Comparison of ENCODE assay signal across 14 cellular contexts in the genomic region with DNA sequence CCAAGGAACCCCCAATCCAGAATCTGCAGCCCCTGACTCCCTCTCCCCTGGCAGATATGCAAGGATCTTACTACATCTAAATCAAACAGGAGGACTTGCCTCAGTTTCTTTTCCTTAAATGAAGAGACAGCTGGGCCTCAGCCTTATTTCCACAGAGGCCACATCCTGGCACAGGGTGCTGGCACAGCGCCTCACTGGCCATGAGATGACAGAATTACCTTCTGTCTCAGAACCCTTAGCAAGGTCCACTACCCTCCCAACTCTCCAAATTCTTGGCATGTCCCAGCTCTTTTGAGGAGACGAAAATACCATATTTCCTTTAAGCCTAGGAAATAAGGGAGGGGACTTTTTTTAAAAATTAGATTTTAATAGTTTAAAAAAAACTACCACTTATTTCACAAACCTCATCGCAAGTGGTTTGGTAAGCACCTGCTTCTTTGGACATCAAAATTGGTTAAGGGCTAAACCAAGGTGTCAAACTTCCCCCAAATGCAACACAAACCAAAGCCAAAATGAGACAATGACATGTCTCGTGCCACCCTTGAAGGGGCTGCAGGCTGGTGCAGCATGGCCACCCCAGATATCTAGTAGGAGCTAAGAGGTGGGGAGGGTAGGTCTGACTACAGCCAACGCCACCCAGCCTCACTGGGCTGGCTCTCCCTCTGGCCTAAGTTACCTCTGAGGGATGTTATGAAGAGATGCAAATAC. TPM values are rescaled to one million over a fixed set of nuclear protein-coding genes. Genes with fewer than 3 reads are reported as not detected.
DNase-seq lines count a peak whose midpoint lies in the region; TF ChIP-seq lines count a peak whose summit lies in the region.
"Had no signal": no experiment of that assay in that cellular context is flagged by ENCODE, and none has a peak within 500 bp of the region (broad histone marks: within the 10 kb centered on the region; RNA-seq: fewer than 3 reads in every experiment).

No MANE protein-coding gene starts in this region.

- H3K27me3 ChIP-seq in duodenal mucosa (ENCODE audit: control insufficient read depth in 1 of 2, insufficient read depth in 2 of 2, low read length in 2 of 2) = no peaks in the 10 kb centered on the region
- H3K27me3 ChIP-seq in sigmoid colon = no peaks in the 10 kb centered on the region

- H3K4me3 Mint-ChIP-seq in HFFc6 = no peak overlapping the region

- TF ChIP-seq EP300 in sigmoid colon (IDR thresholded peaks at IDR 0.05) = no peak

- no peaks in the 10 kb centered on the region for H3K4me1 Mint-ChIP-seq in HFFc6 (ENCODE audit: low read depth)

- CTCF ChIA-PET in OCI-LY7 (lab: Charles Lee; ENCODE audit: unreplicated experiment) = no interaction called here

- H3K4me2 ChIP-seq in OCI-LY7 (ENCODE audit: low read length) = peak overlapping the region; percentile 97
- H3K4me2 ChIP-seq: smooth muscle cell had no signal

- TF ChIP-seq POLR2A in sigmoid colon (IDR thresholded peaks at IDR 0.05) = no peak

- DNase-seq in DMS 273 (lab: John Stamatoyannopoulos, UW; ENCODE audit: unreplicated experiment) (peak; percentile 32), DMS 273 treated with DMSO at 0.1 percent for 48 hours (lab: John Stamatoyannopoulos, UW) (no peak), OCI-LY7 (ENCODE audit: low spot score) (no peak), sigmoid colon (no peak), HFFc6 (no peak), H4 (ENCODE audit: low spot score) (no peak), mesenteric fat pad (ENCODE audit: low spot score) (no peak)
- DNase-seq: activated CD4-positive, alpha-beta T cell treated with anti-CD3 and anti-CD28 coated beads for 48 hours; DMS79 treated with DMSO at 0.1 percent for 48 hours; foreskin fibroblast; SHP77 treated with DMSO at 0.1 percent for 48 hours had no signal

- H3K27ac ChIP-seq in OCI-LY7 (ENCODE audit: low read depth, low read length, poor library complexity, severe bottlenecking) (peak overlapping the region; percentile 94), duodenal mucosa (ENCODE audit: low read depth, low read length) (peak overlapping the region; percentile 58), sigmoid colon (peak overlapping the region; percentile 59 to 94 (median 88))
- H3K27ac ChIP-seq: 22Rv1 had no signal

- intact Hi-C loops in OCI-LY7 (cut with micrococcal nuclease; ENCODE audit: unreplicated experiment) = loop anchor here (1.0 kb wide), 3 partner anchors 9 to 50 kb away; a partner anchor contains a TSS
- intact Hi-C loops in sigmoid colon (cut with DNase I) = no loop called here

- no peaks in the 10 kb centered on the region for H3K9me3 Mint-ChIP-seq in HFFc6

- H3K4me3 ChIP-seq in OCI-LY7 (ENCODE audit: low read depth, low read length, poor library complexity, severe bottlenecking) = peak overlapping the region; percentile 62
- H3K4me3 ChIP-seq in duodenal mucosa (ENCODE audit: low read depth in 1 of 2, low read length in 2 of 2) = no peak overlapping the region
- H3K4me3 ChIP-seq in sigmoid colon = no peak overlapping the region
- H3K4me3 ChIP-seq: smooth muscle cell had no signal

- no peak overlapping the region for H2AFZ ChIP-seq in OCI-LY7 (ENCODE audit: low read length)

- H3K9ac ChIP-seq in duodenal mucosa (ENCODE audit: low read depth in 1 of 2, low read length in 2 of 2) = peak overlapping the region in 1 of 2 donors; percentile 18

- peaks cover 4% of the 10 kb centered on the region; the same call in 1 of the 2 replicates for H4K20me1 ChIP-seq in OCI-LY7 (ENCODE audit: insufficient read depth, low read length)

- H3K36me3 ChIP-seq in OCI-LY7 (ENCODE audit: insufficient read depth, low read length) = peaks cover 46% of the 10 kb centered on the region
- no peaks in the 10 kb centered on the region for H3K36me3 ChIP-seq in duodenal mucosa (ENCODE audit: control insufficient read depth in 1 of 2, insufficient read depth in 2 of 2, low read length in 2 of 2)
- H3K36me3 ChIP-seq in sigmoid colon = no peaks in the 10 kb centered on the region

- H3K4me1 ChIP-seq in OCI-LY7 (ENCODE audit: insufficient read depth, low read length, poor library complexity, severe bottlenecking) (peaks cover 66% of the 10 kb centered on the region), duodenal mucosa (ENCODE audit: control insufficient read depth in 1 of 2, insufficient read depth in 2 of 2, low read length in 2 of 2) (peaks cover 33 to 45% of the 10 kb centered on the region in 2 donors), sigmoid colon (peaks cover 0 to 71% (median 63%) of the 10 kb centered on the region in 4 donors)

- peaks cover 41% of the 10 kb centered on the region for H3K27me3 Mint-ChIP-seq in HFFc6 (ENCODE audit: insufficient read depth)

- POLR2A ChIA-PET in OCI-LY7 (lab: Charles Lee) = interaction anchor here (0.5 to 2.3 kb wide), 8 partner anchors 8 to 64 kb away, joined by 3 to 12 read pairs (median 4); a partner anchor contains a TSS

- TF ChIP-seq CTCF in OCI-LY7 (conservative IDR thresholded peaks at IDR 0.05; ENCODE audit: low read length) = no peak
- no peak for TF ChIP-seq CTCF in sigmoid colon (IDR thresholded peaks at IDR 0.05)
- TF ChIP-seq CTCF in HFFc6 (IDR thresholded peaks at IDR 0.05) = no peak

- 76 to 89% methylated on average over 5 of the region's 5 CpGs for WGBS in sigmoid colon, 2 donors

- BruUV-seq in OCI-LY7 (replicated peaks; lab: Mats Ljungman, UMichigan) = no TSS peak

- no peaks in the 10 kb centered on the region for H3K9me2 ChIP-seq in OCI-LY7 (ENCODE audit: insufficient read depth, low read length)

- no peak overlapping the region for H3K27ac Mint-ChIP-seq in HFFc6

- no peaks in the 10 kb centered on the region; the same call in 1 of the 2 replicates for H3K36me3 Mint-ChIP-seq in HFFc6 (ENCODE audit: low read depth)

- peaks cover 96% of the 10 kb centered on the region for H3K79me2 ChIP-seq in OCI-LY7 (ENCODE audit: insufficient read depth, low read depth, low read length)

- H3K9me3 ChIP-seq in OCI-LY7 (ENCODE audit: low read length) (0 out of 2 replicates have a peak, but pooled peaks cover 5% of the 10 kb centered on the region), duodenal mucosa (ENCODE audit: control insufficient read depth in 1 of 2, low read length in 2 of 2) (no peaks in the 10 kb centered on the region), sigmoid colon (no peaks in the 10 kb centered on the region)

RNA-seq across cellular contexts. Expression of a gene that starts 25.3 kb away (rescaled TPM):
- 29.9 and 40.4 TPM in 2 replicates for total RNA-seq in OCI-LY7 (2014; rRNA removed; shearing (Covaris generic))
- total RNA-seq in OCI-LY7 (2022) (44.3 and 45.2 TPM in 2 replicates), sigmoid colon (10 to 100 TPM; 11.1 to 34.6 (median 27.4) TPM), mesenteric fat pad (5.9 TPM)
- 10 to 100 TPM in 1 of 3 donors, 1 to 10 TPM in 2; 3.5 to 15.6 (median 9.6) TPM for polyA plus RNA-seq in sigmoid colon
- 1 to 10 TPM in 1 of 6 experiments, under 1 TPM in 5; 0.23 to 1.1 (median 0.57) TPM for total RNA-seq in HFFc6 (2021; fragmentation: NEBNext Ultra II Directional; extraction: Animal tissue kit (Norgen Biotek cat#: 25700))
- 6.9 and 8.1 TPM in 2 replicates for total RNA-seq in H4 (2014; rRNA removed; shearing (Covaris generic))

RNA-seq across cellular contexts. Expression of a gene that starts 30.8 kb away (rescaled TPM):
- 38.1 and 51.2 TPM in 2 replicates for total RNA-seq in OCI-LY7 (2014; rRNA removed; shearing (Covaris generic))
- total RNA-seq in OCI-LY7 (2022) = 48.9 and 51.4 TPM in 2 replicates
- 10 to 100 TPM; 13.0 to 34.9 (median 20.0) TPM for total RNA-seq in sigmoid colon
- polyA plus RNA-seq in sigmoid colon = 10 to 100 TPM; 24.0 to 59.7 (median 26.6) TPM
- total RNA-seq in HFFc6 (2021; fragmentation: NEBNext Ultra II Directional; extraction: Animal tissue kit (Norgen Biotek cat#: 25700)) = 100 to 1,000 TPM in 2 of 6 experiments, 10 to 100 TPM in 4; 78.2 to 117 (median 88.4) TPM
- 142 and 160 TPM in 2 replicates for total RNA-seq in H4 (2014; rRNA removed; shearing (Covaris generic))
- 44.5 TPM for total RNA-seq in mesenteric fat pad

RNA-seq across cellular contexts. Expression of a gene that starts 49.9 kb away (rescaled TPM):
- total RNA-seq in OCI-LY7 (2014; rRNA removed; shearing (Covaris generic)) = 41.0 and 43.3 TPM in 2 replicates
- total RNA-seq in OCI-LY7 (2022) (70.3 and 76.8 TPM in 2 replicates), sigmoid colon (10 to 100 TPM; 23.8 to 34.9 (median 32.0) TPM), mesenteric fat pad (34.9 TPM)
- 10 to 100 TPM in 1 of 3 donors, 1 to 10 TPM in 2; 6.2 to 14.3 (median 9.0) TPM for polyA plus RNA-seq in sigmoid colon
- total RNA-seq in HFFc6 (2021; fragmentation: NEBNext Ultra II Directional; extraction: Animal tissue kit (Norgen Biotek cat#: 25700)) = 10 to 100 TPM; 35.3 to 45.5 (median 36.5) TPM
- 34.0 and 42.3 TPM in 2 replicates for total RNA-seq in H4 (2014; rRNA removed; shearing (Covaris generic))
